In genomic region chr7:46032353-46032752, GRCh38 we compare ENCODE assay signal across 23 cellular contexts.
DNase-seq lines count a peak whose midpoint lies in the region; ATAC-seq, FAIRE-seq and TF ChIP-seq lines count a peak whose summit lies in the region.
"Had no signal": no experiment of that assay in that cellular context is flagged by ENCODE, and none has a peak within 500 bp of the region (broad histone marks: within the 10 kb centered on the region; RNA-seq: fewer than 3 reads in every experiment).

No MANE protein-coding gene starts in this region.

- no peak overlapping the region for H2AK5ac ChIP-seq in trophoblast cell (ENCODE audit: low read length)

- H3K18ac ChIP-seq in trophoblast cell (ENCODE audit: low read length): no peak overlapping the region

- no peaks in the 10 kb centered on the region for H3K9me3 ChIP-seq in trophoblast cell (ENCODE audit: insufficient read depth, low read depth, low read length)
- no peaks in the 10 kb centered on the region for H3K9me3 ChIP-seq in pancreas
- H3K9me3 ChIP-seq in transverse colon: no peaks in the 10 kb centered on the region
- H3K9me3 ChIP-seq: BLaER1 treated with 17β-estradiol and CSF1 and Interleukin-3, amounts not matched to agents 10 nM and 100 nM; SK-N-SH had no signal

- H3K27ac ChIP-seq in trophoblast cell (ENCODE audit: low read depth, low read length) (peak overlapping the region; percentile 90), pancreas (no peak overlapping the region), transverse colon (no peak overlapping the region)
- H3K27ac ChIP-seq: BLaER1 treated with 17β-estradiol and CSF1 and Interleukin-3, amounts not matched to agents 10 nM and 100 nM had no signal

- no peaks in the 10 kb centered on the region for H3K36me3 Mint-ChIP-seq in Calu3 (ENCODE audit: insufficient read depth, unreplicated experiment)
- no peaks in the 10 kb centered on the region for H3K36me3 Mint-ChIP-seq in HFFc6 (ENCODE audit: low read depth)
- H3K36me3 Mint-ChIP-seq: CD4-positive, alpha-beta memory T cell had no signal

- no peak overlapping the region for H3K4me2 ChIP-seq in trophoblast cell (ENCODE audit: low read length)
- H3K4me2 ChIP-seq: BLaER1 treated with 17β-estradiol and CSF1 and Interleukin-3, amounts not matched to agents 10 nM and 100 nM; SK-N-SH had no signal

- TF ChIP-seq CTCF in Calu3 (IDR thresholded peaks at IDR 0.05; ENCODE audit: unreplicated experiment): no peak
- TF ChIP-seq CTCF in HFFc6 (IDR thresholded peaks at IDR 0.05): no peak
- no peak for TF ChIP-seq CTCF in pancreas (IDR thresholded peaks at IDR 0.05)
- no peak for TF ChIP-seq CTCF in transverse colon (IDR thresholded peaks at IDR 0.05)

- no peak overlapping the region for H2AFZ ChIP-seq in trophoblast cell (ENCODE audit: insufficient read depth, low read length, poor library complexity)

- CTCF ChIA-PET in Calu3 (lab: Charles Lee): no interaction called here

- no peak overlapping the region for H2BK12ac ChIP-seq in trophoblast cell (ENCODE audit: low read length)

- peak overlapping the region; percentile 13 for H3K27ac Mint-ChIP-seq in Calu3 (ENCODE audit: unreplicated experiment)
- H3K27ac Mint-ChIP-seq in HFFc6: peak overlapping the region; percentile 70; the same call in 1 of the 2 replicates
- H3K27ac Mint-ChIP-seq: CD4-positive, alpha-beta memory T cell had no signal

- no TSS peak for BruUV-seq in Calu3 (replicated peaks; lab: Mats Ljungman, UMichigan)

- no peak for ATAC-seq in GM18517 (IDR thresholded peaks at IDR 0.05; ENCODE audit: unreplicated experiment)
- ATAC-seq in pancreas: no peak

- peak overlapping the region; percentile 94 for H2BK5ac ChIP-seq in trophoblast cell (ENCODE audit: low read depth, low read length, poor library complexity)

- no peak overlapping the region for H3K4me3 Mint-ChIP-seq in Calu3 (ENCODE audit: low read depth, unreplicated experiment)
- H3K4me3 Mint-ChIP-seq in HFFc6: no peak overlapping the region
- H3K4me3 Mint-ChIP-seq: CD4-positive, alpha-beta memory T cell had no signal

- whole genome bisulfite sequencing in trophoblast cell (ENCODE audit: extremely low coverage, insufficient coverage, insufficient read length): no CpG with 5 or more reads among the region's 6 CpGs
- WGBS in pancreas, 2 donors: 67 to 74% methylated on average over 6 of the region's 6 CpGs
- 69 to 75% methylated on average over 4 to 6 of the region's 6 CpGs for WGBS in transverse colon (ENCODE audit: low coverage in 1 of 2), 2 donors

- no peak overlapping the region for H3K23ac ChIP-seq in trophoblast cell (ENCODE audit: low read length)

- TF ChIP-seq EP300 in transverse colon (IDR thresholded peaks at IDR 0.05; ENCODE audit: low read depth): no peak

- H3K4me1 ChIP-seq in trophoblast cell (ENCODE audit: control insufficient read depth in 1 of 2, insufficient read depth in 2 of 2, low read length in 2 of 2) (peaks cover 21 to 32% of the 10 kb centered on the region in 2 experiments), pancreas (no peaks in the 10 kb centered on the region), transverse colon (no peaks in the 10 kb centered on the region)

- no peak for DNase-seq in Calu3
- DNase-seq in HFFc6: no peak
- peak; percentile 13 for DNase-seq in fibroblast of peridontal ligament (ENCODE audit: extremely low read depth)
- peak; percentile 83 to 96 for DNase-seq in trophoblast cell
- DNase-seq in pancreas: no peak
- DNase-seq in transverse colon: no peak
- DNase-seq: AML-193; CD4-positive, alpha-beta memory T cell; COR-L47; DMS79; H7; KBM-7; MM.1S; NCI-H1694; NCI-H2029 treated with DMSO at 0.1 percent for 48 hours; NCI-H510A; NCI-H69; SK-N-SH had no signal

- peaks cover 48% of the 10 kb centered on the region for H3K79me1 ChIP-seq in trophoblast cell (ENCODE audit: low read length)

- H3K4ac ChIP-seq in trophoblast cell (ENCODE audit: low read depth, low read length): no peak overlapping the region

- H3K14ac ChIP-seq in trophoblast cell (ENCODE audit: low read length): no peak overlapping the region

- FAIRE-seq in pancreas (lab: Jason Lieb, UNC): no peak
- FAIRE-seq: A204.1, GM12892, RCC 7860 had no signal

- peaks cover 12% of the 10 kb centered on the region for H3K79me2 ChIP-seq in trophoblast cell (ENCODE audit: control insufficient read depth, insufficient read depth, low read length, poor library complexity)

- H3K36me3 ChIP-seq in trophoblast cell (ENCODE audit: control insufficient read depth in 1 of 2, insufficient read depth in 2 of 2, low read length in 2 of 2) (peaks cover 2 to 3% of the 10 kb centered on the region in 2 experiments), pancreas (no peaks in the 10 kb centered on the region), transverse colon (no peaks in the 10 kb centered on the region)
- H3K36me3 ChIP-seq: BLaER1 treated with 17β-estradiol and CSF1 and Interleukin-3, amounts not matched to agents 10 nM and 100 nM had no signal

- H4K8ac ChIP-seq in trophoblast cell (ENCODE audit: low read depth, low read length): no peak overlapping the region

- H3K27me3 Mint-ChIP-seq in Calu3 (ENCODE audit: unreplicated experiment) (no peaks in the 10 kb centered on the region), HFFc6 (ENCODE audit: insufficient read depth) (0 out of 2 replicates have a peak, but pooled peaks cover 1% of the 10 kb centered on the region)
- H3K27me3 Mint-ChIP-seq: CD4-positive, alpha-beta memory T cell had no signal

- intact Hi-C loops in Calu3 (cut with micrococcal nuclease; ENCODE audit: unreplicated experiment): no loop called here
- intact Hi-C loops in pancreas (cut with DNase I): no loop called here
- intact Hi-C loops in transverse colon (cut with DNase I; ENCODE audit: low total_unique reads): no loop called here

- H2BK120ac ChIP-seq in trophoblast cell (ENCODE audit: insufficient read depth, low read length, poor library complexity): no peak overlapping the region

- peak overlapping the region; percentile 96 for H4K91ac ChIP-seq in trophoblast cell (ENCODE audit: low read depth, low read length)

- H3K4me3 ChIP-seq in trophoblast cell (ENCODE audit: low read depth, low read length): no peak overlapping the region
- H3K4me3 ChIP-seq in pancreas: no peak overlapping the region
- no peak overlapping the region for H3K4me3 ChIP-seq in transverse colon
- H3K4me3 ChIP-seq: BLaER1 treated with 17β-estradiol and CSF1 and Interleukin-3, amounts not matched to agents 10 nM and 100 nM had no signal

- in situ Hi-C loops in transverse colon (cut with MboI; ENCODE audit: low pct_ligation_motif_present in 1 of 4, low pct_unique_long_range_greater_than_20kb in 1 of 4, low sequenced_read_pairs in 3 of 4): no loop called here

- H3K27me3 ChIP-seq in trophoblast cell (ENCODE audit: insufficient read depth, low read length) (no peaks in the 10 kb centered on the region), pancreas (no peaks in the 10 kb centered on the region), transverse colon (no peaks in the 10 kb centered on the region)
- H3K27me3 ChIP-seq: BLaER1 treated with 17β-estradiol and CSF1 and Interleukin-3, amounts not matched to agents 10 nM and 100 nM had no signal

- H3K4me1 Mint-ChIP-seq in Calu3 (ENCODE audit: low read depth, unreplicated experiment) (peaks cover 30% of the 10 kb centered on the region), HFFc6 (ENCODE audit: low read depth) (peaks cover 59% of the 10 kb centered on the region)
- H3K4me1 Mint-ChIP-seq: CD4-positive, alpha-beta memory T cell had no signal

- H3K9me3 Mint-ChIP-seq in Calu3 (ENCODE audit: low read depth, unreplicated experiment): no peaks in the 10 kb centered on the region
- no peaks in the 10 kb centered on the region for H3K9me3 Mint-ChIP-seq in HFFc6

- H4K12ac ChIP-seq in trophoblast cell (ENCODE audit: low read depth, low read length): no peak overlapping the region

- H3K9ac ChIP-seq in trophoblast cell (ENCODE audit: low read length): no peak overlapping the region
- H3K9ac ChIP-seq: BLaER1 treated with 17β-estradiol and CSF1 and Interleukin-3, amounts not matched to agents 10 nM and 100 nM; SK-N-SH had no signal

- TF ChIP-seq POLR2A in transverse colon (IDR thresholded peaks at IDR 0.05): no peak

Comparison
In these comparisons a context has a peak if more than half of its experiments do, and no peak if none do; other contexts are left out.
1. DNase-seq: peak in fibroblast of peridontal ligament (single experiment) and trophoblast cell (2 of 2); none in Calu3 (single experiment), HFFc6 (single experiment), pancreas (0 of 6) and transverse colon (single experiment).